In genomic region chr19:50435221-50435620, GRCh38 we compare ENCODE assay signal across 24 cellular contexts. TPM values are rescaled to one million over a fixed set of nuclear protein-coding genes. Genes with fewer than 3 reads are reported as not detected.
"Had no signal": no experiment of that assay in that cellular context is flagged by ENCODE, and none has a peak within 500 bp of the region (broad histone marks: within the 10 kb centered on the region; RNA-seq: fewer than 3 reads in every experiment).

No MANE protein-coding gene starts in this region.

- FAIRE-seq: RCC 7860 had no signal

- ATAC-seq: activated CD8-positive, alpha-beta memory T cell treated with anti-CD3 and anti-CD28 coated beads, Interleukin-2, amount 10 ng/mL, durations not matched to agents 7 days and 5 days; PC-3 had no signal

- H3K27ac Mint-ChIP-seq: activated CD4-positive, alpha-beta T cell treated with anti-CD3 and anti-CD28 coated beads, Interleukin-2, amount 10 ng/mL, durations not matched to agents 24 days and 14 days; activated CD8-positive, alpha-beta memory T cell treated with anti-CD3 and anti-CD28 coated beads, Interleukin-2, amount 10 ng/mL, durations not matched to agents 7 days and 5 days; activated naive CD4-positive, alpha-beta T cell treated with anti-CD3 and anti-CD28 coated beads, Interleukin-2, amount 50 U/mL, for 24 hours; activated T-cell treated with anti-CD3 and anti-CD28 coated beads, Interleukin-2, amount 50 U/mL, for 24 hours; activated T-helper 1 cell treated with anti-CD3 and anti-CD28 coated beads, Interleukin-12 subunit alpha, Interleukin-12 subunit beta, Interleukin-2, Interleukin-4 antibody, amounts not matched to agents 30 ng/mL and 10 ng/mL and 1 ng/mL, durations not matched to agents 14 hours and 24 hours and 36 hours; T-helper 1 cell treated with Interleukin-12 subunit alpha and Interleukin-12 subunit beta and Interleukin-4 antibody, amounts not matched to agents 30 μg/mL and 1 μg/mL, for 36 hours had no signal

- H3K9me3 ChIP-seq: breast epithelium had no signal

- H3K4me3 Mint-ChIP-seq: activated CD4-positive, alpha-beta T cell treated with anti-CD3 and anti-CD28 coated beads, Interleukin-2, amount 10 ng/mL, durations not matched to agents 24 days and 14 days; activated CD8-positive, alpha-beta memory T cell treated with anti-CD3 and anti-CD28 coated beads, Interleukin-2, amount 10 ng/mL, durations not matched to agents 7 days and 5 days; activated naive CD4-positive, alpha-beta T cell treated with anti-CD3 and anti-CD28 coated beads, Interleukin-2, amount 50 U/mL, for 24 hours; activated T-cell treated with anti-CD3 and anti-CD28 coated beads, Interleukin-2, amount 50 U/mL, for 24 hours; activated T-helper 1 cell treated with anti-CD3 and anti-CD28 coated beads, Interleukin-12 subunit alpha, Interleukin-12 subunit beta, Interleukin-2, Interleukin-4 antibody, amounts not matched to agents 30 ng/mL and 10 ng/mL and 1 ng/mL, durations not matched to agents 14 hours and 24 hours and 36 hours; T-helper 1 cell treated with Interleukin-12 subunit alpha and Interleukin-12 subunit beta and Interleukin-4 antibody, amounts not matched to agents 30 μg/mL and 1 μg/mL, for 36 hours had no signal

- H3K36me3 Mint-ChIP-seq: activated CD8-positive, alpha-beta memory T cell treated with anti-CD3 and anti-CD28 coated beads, Interleukin-2, amount 10 ng/mL, durations not matched to agents 7 days and 5 days; activated naive CD4-positive, alpha-beta T cell treated with anti-CD3 and anti-CD28 coated beads, Interleukin-2, amount 50 U/mL, for 24 hours had no signal

- H3K4me2 ChIP-seq: KMS-11 had no signal

- H3K9ac ChIP-seq: KMS-11 had no signal

- H3K27me3 Mint-ChIP-seq: activated B cell treated with CpG ODN at 0.5 μM for 24 hours had no signal

- H3K27ac ChIP-seq: breast epithelium, KMS-11 had no signal

- H3K27me3 ChIP-seq: breast epithelium had no signal

- DNase-seq: activated CD4-positive, alpha-beta T cell treated with anti-CD3 and anti-CD28 coated beads for 1 hour; activated CD4-positive, alpha-beta T cell treated with anti-CD3 and anti-CD28 coated beads, Interleukin-2, amount 10 ng/mL, durations not matched to agents 24 days and 14 days; activated CD4-positive, alpha-beta T cell treated with anti-CD3 and anti-CD28 coated beads, Interleukin-2, amount 50 U/mL, for 48 hours; activated CD8-positive, alpha-beta memory T cell treated with anti-CD3 and anti-CD28 coated beads, Interleukin-2, amount 10 ng/mL, durations not matched to agents 7 days and 5 days; activated effector memory CD4-positive, alpha-beta T cell treated with Interleukin-2 at 50 U/mL for 16 hours; activated naive CD4-positive, alpha-beta T cell; activated T-cell treated with anti-CD3 and anti-CD28 coated beads, Interleukin-2, amount 50 U/mL, for 24 hours; aorta; MM.1S; NCI-H1105; NCI-H1436; NCI-H187; NCI-H2081; NCI-H510A treated with DMSO at 0.1 percent for 48 hours; PC-3; SHP77 treated with DMSO at 0.1 percent for 48 hours had no signal

- H3K9me3 Mint-ChIP-seq: activated B cell treated with CpG ODN at 0.5 μM for 24 hours; activated CD4-positive, alpha-beta T cell treated with anti-CD3 and anti-CD28 coated beads, Interleukin-2, amount 10 ng/mL, durations not matched to agents 24 days and 14 days; activated naive CD4-positive, alpha-beta T cell treated with anti-CD3 and anti-CD28 coated beads, Interleukin-2, amount 50 U/mL, for 24 hours; activated T-cell treated with anti-CD3 and anti-CD28 coated beads, Interleukin-2, amount 50 U/mL, for 24 hours; activated T-helper 1 cell treated with anti-CD3 and anti-CD28 coated beads, Interleukin-12 subunit alpha, Interleukin-12 subunit beta, Interleukin-2, Interleukin-4 antibody, amounts not matched to agents 30 ng/mL and 10 ng/mL and 1 ng/mL, durations not matched to agents 14 hours and 24 hours and 36 hours; T-helper 1 cell treated with Interleukin-12 subunit alpha and Interleukin-12 subunit beta and Interleukin-4 antibody, amounts not matched to agents 30 μg/mL and 1 μg/mL, for 36 hours had no signal

- H3K4me3 ChIP-seq: breast epithelium had no signal

- H3K36me3 ChIP-seq: breast epithelium had no signal

RNA-seq across cellular contexts. Expression of gene MYBPC2, which starts 2.5 kb away (rescaled TPM):
- total RNA-seq: activated CD8-positive, alpha-beta memory T cell treated with anti-CD3 and anti-CD28 coated beads, Interleukin-2, amount 10 ng/mL, durations not matched to agents 7 days and 5 days; aorta; PC-3; SK-MEL-5 had no signal

RNA-seq across cellular contexts. Expression of gene SPIB, which starts 16.5 kb away (rescaled TPM):
- total RNA-seq: PC-3, SK-MEL-5 had no signal

RNA-seq across cellular contexts. Expression of gene GARIN5A, which starts 41.4 kb away (rescaled TPM):
- total RNA-seq: activated CD8-positive, alpha-beta memory T cell treated with anti-CD3 and anti-CD28 coated beads, Interleukin-2, amount 10 ng/mL, durations not matched to agents 7 days and 5 days; aorta had no signal
- polyA plus RNA-seq: aorta had no signal
